15 cellular contexts compared by ENCODE assay signal in the genomic region with DNA sequence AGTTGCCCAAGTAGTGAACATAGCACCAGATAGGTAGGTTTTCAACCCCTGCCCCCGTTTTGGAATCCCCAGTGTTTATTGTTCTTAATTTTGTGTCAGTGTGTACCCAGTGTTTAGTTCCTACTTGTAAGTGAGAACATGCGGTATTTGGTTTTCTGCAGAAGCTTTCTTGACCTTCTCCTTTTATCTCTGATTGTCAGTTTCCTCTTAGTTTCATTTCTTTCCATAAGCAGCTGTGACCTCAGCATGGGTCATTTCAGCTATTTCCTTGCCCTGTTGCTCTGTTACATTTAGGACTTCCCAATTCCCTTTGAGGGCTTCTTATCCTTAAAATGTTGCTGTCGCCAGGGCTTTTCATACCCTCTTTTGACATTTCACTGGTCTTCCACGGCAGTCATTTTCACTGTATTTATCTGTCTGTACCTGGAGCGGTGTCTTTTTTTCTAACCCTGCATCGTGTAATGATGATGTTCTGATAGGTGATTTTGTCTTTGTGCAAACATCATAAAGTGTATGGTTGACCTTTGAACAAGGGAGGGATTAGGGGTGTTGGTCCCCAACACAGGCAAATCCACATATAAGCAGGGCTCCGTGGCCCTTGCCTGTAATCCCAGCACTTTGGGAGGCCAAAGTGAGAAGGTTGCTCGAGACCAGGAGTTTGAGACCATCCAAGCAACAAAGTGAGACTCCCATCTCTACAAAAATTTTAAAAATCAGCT. TPM values are rescaled to one million over a fixed set of nuclear protein-coding genes. Genes with fewer than 3 reads are reported as not detected.
DNase-seq lines count a peak whose midpoint lies in the region; ATAC-seq and TF ChIP-seq lines count a peak whose summit lies in the region.
"Had no signal": no experiment of that assay in that cellular context is flagged by ENCODE, and none has a peak within 500 bp of the region (broad histone marks: within the 10 kb centered on the region; RNA-seq: fewer than 3 reads in every experiment).

No MANE protein-coding gene starts in this region.

- no peaks in the 10 kb centered on the region for H3K9me3 Mint-ChIP-seq in Caco-2 (ENCODE audit: unreplicated experiment)

- DNase-seq in Caco-2 (no peak), Panc1 (ENCODE audit: low read depth, low spot score) (no peak), epithelial cell of prostate (ENCODE audit: low read depth, low spot score) (no peak), NCI-H1436 (lab: John Stamatoyannopoulos, UW) (no peak), 8988T (no peak)
- DNase-seq: cerebellar nuclear complex, Karpas-422, mammary epithelial cell, NCI-H226, retina had no signal

- 61 to 80% methylated on average over 2 to 7 of the region's 8 CpGs for WGBS in gastroesophageal sphincter (ENCODE audit: low coverage in 1 of 2), 2 donors

- H3K27me3 Mint-ChIP-seq in Caco-2 (ENCODE audit: insufficient read depth, unreplicated experiment), result no peaks in the 10 kb centered on the region

- no peak overlapping the region for H3K4me3 ChIP-seq in Caco-2 (ENCODE audit: low read depth, low read length)
- H3K4me3 ChIP-seq in Panc1 (ENCODE audit: low read depth in 2 of 2, low read length in 2 of 2), result no peak overlapping the region
- H3K4me3 ChIP-seq in mucosa of rectum (ENCODE audit: low read length in 2 of 2), result peak overlapping the region; percentile 52 to 70
- no peak overlapping the region for H3K4me3 ChIP-seq in gastroesophageal sphincter
- H3K4me3 ChIP-seq: BLaER1, SK-N-MC had no signal

- no peak for TF ChIP-seq POLR2A in gastroesophageal sphincter (IDR thresholded peaks at IDR 0.05)

- H3K27ac ChIP-seq in Panc1 (ENCODE audit: low read length), result peak overlapping the region; percentile 42
- H3K27ac ChIP-seq in epithelial cell of prostate, result peak overlapping the region; percentile 89
- peak overlapping the region; percentile 70 to 75 for H3K27ac ChIP-seq in mucosa of rectum (ENCODE audit: low read depth in 2 of 2, low read length in 2 of 2)
- no peak overlapping the region for H3K27ac ChIP-seq in gastroesophageal sphincter
- H3K27ac ChIP-seq: BLaER1, SK-N-MC had no signal

- no peak for TF ChIP-seq EP300 in gastroesophageal sphincter (IDR thresholded peaks at IDR 0.05)

- no TSS peak for BruUV-seq in Caco-2 (replicated peaks; lab: Mats Ljungman, UMichigan)
- no TSS peak for BruUV-seq in Panc1 (replicated peaks; lab: Mats Ljungman, UMichigan)

- CTCF ChIA-PET in Caco-2 (lab: Charles Lee), result no interaction called here
- CTCF ChIA-PET in Panc1 (lab: Charles Lee), result no interaction called here

- H3K4me1 ChIP-seq in Caco-2, result peaks cover 61% of the 10 kb centered on the region
- peaks cover 44% of the 10 kb centered on the region for H3K4me1 ChIP-seq in Panc1 (ENCODE audit: control insufficient read depth, insufficient read depth, low read length)
- peaks cover 10 to 12% of the 10 kb centered on the region in 2 donors for H3K4me1 ChIP-seq in mucosa of rectum (ENCODE audit: control insufficient read depth in 2 of 2, insufficient read depth in 2 of 2, low read length in 2 of 2)
- H3K4me1 ChIP-seq in gastroesophageal sphincter, result peaks cover 0 to 44% (median 5%) of the 10 kb centered on the region in 3 donors
- H3K4me1 ChIP-seq: BLaER1 had no signal

- H3K27ac Mint-ChIP-seq in Caco-2 (ENCODE audit: unreplicated experiment), result peak overlapping the region; percentile 96

- H3K36me3 ChIP-seq in Caco-2 (ENCODE audit: control insufficient read depth, insufficient read depth, low read length), result no peaks in the 10 kb centered on the region; the same call in 1 of the 2 replicates
- H3K36me3 ChIP-seq in Panc1 (ENCODE audit: control insufficient read depth, insufficient read depth, low read length), result no peaks in the 10 kb centered on the region
- no peaks in the 10 kb centered on the region for H3K36me3 ChIP-seq in mucosa of rectum (ENCODE audit: control insufficient read depth in 2 of 2, insufficient read depth in 2 of 2, low read length in 2 of 2)
- H3K36me3 ChIP-seq in gastroesophageal sphincter, result no peaks in the 10 kb centered on the region
- H3K36me3 ChIP-seq: BLaER1 had no signal

- H3K9ac ChIP-seq in mucosa of rectum (ENCODE audit: low read depth in 1 of 2, low read length in 2 of 2), result peak overlapping the region; percentile 26 to 50
- H3K9ac ChIP-seq: BLaER1 had no signal

- POLR2A ChIA-PET in Caco-2 (lab: Charles Lee), result no interaction called here
- POLR2A ChIA-PET in Panc1 (lab: Charles Lee), result no interaction called here

- ATAC-seq in Panc1 (no peak), gastroesophageal sphincter (no peak), GM18907 (IDR thresholded peaks at IDR 0.05; ENCODE audit: unreplicated experiment) (no peak)

- H3K9me3 ChIP-seq in Caco-2, result no peaks in the 10 kb centered on the region
- no peaks in the 10 kb centered on the region; the same call in 1 of the 2 replicates for H3K9me3 ChIP-seq in Panc1 (ENCODE audit: control insufficient read depth, insufficient read depth, low read depth, low read length)
- H3K9me3 ChIP-seq in mucosa of rectum (ENCODE audit: control insufficient read depth in 2 of 2, low read length in 2 of 2), result no peaks in the 10 kb centered on the region
- H3K9me3 ChIP-seq in gastroesophageal sphincter, result no peaks in the 10 kb centered on the region

- peak overlapping the region; percentile 71 for H3K4me3 Mint-ChIP-seq in Caco-2 (ENCODE audit: unreplicated experiment)

- H3K36me3 Mint-ChIP-seq in Caco-2 (ENCODE audit: insufficient read depth, unreplicated experiment), result peaks cover 45% of the 10 kb centered on the region

- in situ Hi-C loops in Panc1 (cut with HindIII; ENCODE audit: low pct_unique_long_range_greater_than_20kb, low sequenced_read_pairs), result no loop called here

- peaks cover 40% of the 10 kb centered on the region for H3K4me1 Mint-ChIP-seq in Caco-2 (ENCODE audit: low read depth, unreplicated experiment)

- intact Hi-C loops in Caco-2 (cut with micrococcal nuclease; ENCODE audit: unreplicated experiment) (loop anchor here (2.0 to 10.0 kb wide), 3 partner anchors 14 to 78 kb away; partner anchors contain the start of gene ITSN1), Panc1 (cut with micrococcal nuclease; ENCODE audit: unreplicated experiment) (no loop called here)

- H3K27me3 ChIP-seq in Caco-2 (replicated peaks; ENCODE audit: control insufficient read depth, insufficient read depth, low read length) (no peaks in the 10 kb centered on the region), Panc1 (ENCODE audit: control insufficient read depth, insufficient read depth, low read length) (no peaks in the 10 kb centered on the region), mucosa of rectum (ENCODE audit: control insufficient read depth in 2 of 2, insufficient read depth in 2 of 2, low read length in 2 of 2) (no peaks in the 10 kb centered on the region), gastroesophageal sphincter (no peaks in the 10 kb centered on the region)
- H3K27me3 ChIP-seq: BLaER1 had no signal

- TF ChIP-seq CTCF in Caco-2 (IDR thresholded peaks at IDR 0.05; ENCODE audit: insufficient read depth in 1 of 2, low read depth in 1 of 2, low read length in 1 of 2, severe bottlenecking in 1 of 2, unreplicated experiment in 1 of 2) (no peak), Panc1 (IDR thresholded peaks at IDR 0.05) (no peak), gastroesophageal sphincter (IDR thresholded peaks at IDR 0.05) (no peak)

RNA-seq across cellular contexts. Expression of gene ITSN1, which starts 15.0 kb away (rescaled TPM):
- total RNA-seq in Caco-2 (2022) (88.5 and 98.4 TPM in 2 replicates), Panc1 (2021; ENCODE audit: unreplicated experiment) (50.3 TPM), gastroesophageal sphincter (10 to 100 TPM; 33.0 to 50.5 (median 45.9) TPM)
- 37.6 TPM for polyA plus RNA-seq in Panc1 (2012; ENCODE audit: insufficient read length)

RNA-seq across cellular contexts. Expression of gene CRYZL1, which starts 15.7 kb away (rescaled TPM):
- 26.6 and 29.1 TPM in 2 replicates for total RNA-seq in Caco-2 (2022)
- total RNA-seq in Panc1 (2021; ENCODE audit: unreplicated experiment), result 24.8 TPM
- 13.7 TPM for polyA plus RNA-seq in Panc1 (2012; ENCODE audit: insufficient read length)
- 10 to 100 TPM; 24.4 to 47.3 (median 33.0) TPM for total RNA-seq in gastroesophageal sphincter

Comparison
In these comparisons a context has a peak if more than half of its experiments do, and no peak if none do; other contexts are left out.
1. H3K4me3 ChIP-seq: peak in mucosa of rectum (2 of 2); none in Caco-2 (single experiment), Panc1 (0 of 2) and gastroesophageal sphincter (0 of 2).
2. H3K27ac ChIP-seq: peak in Panc1 (single experiment), epithelial cell of prostate (single experiment) and mucosa of rectum (2 of 2); none in gastroesophageal sphincter (0 of 4).